8 cellular contexts compared by ENCODE assay signal in the genomic region with DNA sequence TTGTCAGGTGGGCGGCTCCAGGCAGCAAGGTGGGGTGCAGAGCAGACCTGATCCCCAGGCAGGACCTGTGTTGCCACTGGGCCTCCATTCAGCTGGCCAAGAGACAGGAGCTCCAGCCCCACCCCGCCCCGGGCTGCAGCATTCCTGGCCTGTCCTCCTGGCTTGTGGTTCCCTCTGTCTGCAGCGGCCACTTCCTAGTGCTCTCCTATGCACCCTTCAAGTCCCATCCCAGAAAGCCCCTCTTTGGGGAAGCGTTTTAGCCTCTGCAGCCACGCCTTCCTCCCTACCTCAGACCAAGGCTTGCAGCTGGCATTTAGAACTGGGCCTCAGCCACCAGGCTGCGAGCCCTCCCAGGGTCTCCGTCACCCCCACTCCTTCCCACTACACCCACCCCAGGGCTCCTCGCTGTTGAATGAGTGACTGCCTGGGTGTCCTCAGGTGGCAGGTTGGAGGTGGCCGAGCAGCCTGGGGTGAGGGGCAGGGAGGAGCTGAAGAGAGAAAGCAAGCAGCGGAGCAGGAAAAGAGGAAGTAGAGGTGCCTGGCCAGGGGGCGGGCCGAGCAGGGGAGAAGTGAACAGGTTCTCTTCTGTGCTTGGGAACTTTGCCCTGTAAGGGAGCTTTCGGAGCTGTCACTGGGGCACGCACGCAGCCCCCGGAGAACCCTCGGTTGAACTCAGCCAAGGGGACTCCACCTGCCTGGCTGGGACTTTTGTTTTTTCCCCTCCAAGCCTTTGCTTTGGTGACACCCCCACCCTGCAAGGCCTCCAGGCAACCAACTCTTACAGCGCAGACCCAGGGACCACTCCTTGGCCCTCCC. TPM values are rescaled to one million over a fixed set of nuclear protein-coding genes. Genes with fewer than 3 reads are reported as not detected.
DNase-seq lines count a peak whose midpoint lies in the region; ATAC-seq and TF ChIP-seq lines count a peak whose summit lies in the region.

No MANE protein-coding gene starts in this region.

- H3K36me3 ChIP-seq in breast epithelium (no peaks in the 10 kb centered on the region), tibial artery (peaks cover 19 to 27% (median 25%) of the 10 kb centered on the region in 3 donors)

- POLR2A ChIA-PET in RWPE1 (lab: Yijun Ruan, JAX; ENCODE audit: low non-redundant PET): interaction anchor here (0.5 kb wide), 1 partner anchor 10 kb away, joined by 6 read pairs; no protein-coding TSS in a partner anchor

- no peak for TF ChIP-seq POLR2A in breast epithelium (IDR thresholded peaks at IDR 0.05)

- H3K9me3 ChIP-seq in breast epithelium (no peaks in the 10 kb centered on the region), tibial artery (no peaks in the 10 kb centered on the region)

- TF ChIP-seq CTCF in RWPE1 (conservative IDR thresholded peaks at IDR 0.05; ENCODE audit: low read depth) (no peak), breast epithelium (IDR thresholded peaks at IDR 0.05) (no peak), tibial artery (IDR thresholded peaks at IDR 0.05) (no peak)

- DNase-seq in RWPE1 (ENCODE audit: low spot score) (no peak), breast epithelium (ENCODE audit: low spot score in 2 of 2) (peak; percentile 77 to 88), midbrain (lab: John Stamatoyannopoulos, UW) (peak; percentile 24), tibial artery (peak; percentile 49 to 87), NCI-H345 treated with DMSO at 0.1 percent for 48 hours (lab: John Stamatoyannopoulos, UW; ENCODE audit: unreplicated experiment) (no peak), NCI-H2227 (lab: John Stamatoyannopoulos, UW; ENCODE audit: unreplicated experiment) (no peak)

- ATAC-seq in GM18858 (IDR thresholded peaks at IDR 0.05; ENCODE audit: unreplicated experiment) (peak; percentile 33), HG02885 (IDR thresholded peaks at IDR 0.05; ENCODE audit: poor library complexity, unreplicated experiment) (peak; percentile 35)

- H3K4me3 ChIP-seq in breast epithelium (peak overlapping the region; percentile 8 to 94 (median 88)), tibial artery (peak overlapping the region; percentile 75 to 90)

- CTCF ChIA-PET in RWPE1 (lab: Yijun Ruan, JAX): interaction anchor here (1.2 to 1.6 kb wide), 2 partner anchors 26 to 27 kb away, joined by 3 to 5 read pairs; no protein-coding TSS in a partner anchor

- H3K4me1 ChIP-seq in breast epithelium: peaks cover 0 to 15% of the 10 kb centered on the region in 2 donors
- H3K4me1 ChIP-seq in tibial artery: peaks cover 0 to 23% (median 19%) of the 10 kb centered on the region in 4 donors

- H3K27me3 ChIP-seq in breast epithelium (no peaks in the 10 kb centered on the region), tibial artery (no peaks in the 10 kb centered on the region)

- intact Hi-C loops in breast epithelium (cut with DNase I; ENCODE audit: low total_unique reads): no loop called here
- intact Hi-C loops in tibial artery (cut with DNase I; ENCODE audit: low total_unique reads): no loop called here

- H3K27ac ChIP-seq in RWPE1: peak overlapping the region; percentile 99
- peak overlapping the region; percentile 100 for H3K27ac ChIP-seq in breast epithelium
- peak overlapping the region; percentile 97 to 98 for H3K27ac ChIP-seq in tibial artery

RNA-seq across cellular contexts. Expression of gene ACTB, which starts 2.3 kb away (rescaled TPM):
- 1,000 to 10,000 TPM; 1,501 to 2,393 (median 1,834) TPM for total RNA-seq in breast epithelium

RNA-seq across cellular contexts. Expression of gene FBXL18, which starts 19.1 kb away (rescaled TPM):
- total RNA-seq in breast epithelium: 1 to 10 TPM; 3.7 to 4.6 (median 4.0) TPM

RNA-seq across cellular contexts. Expression of gene FSCN1, which starts 59.9 kb away (rescaled TPM):
- total RNA-seq in breast epithelium: 10 to 100 TPM; 17.9 to 24.9 (median 22.9) TPM

Comparison
In these comparisons a context has a peak if more than half of its experiments do, and no peak if none do; other contexts are left out.
1. DNase-seq: peak in breast epithelium (2 of 2), midbrain (single experiment) and tibial artery (2 of 2); none in RWPE1 (single experiment), NCI-H345 treated with DMSO at 0.1 percent for 48 hours (single experiment) and NCI-H2227 (single experiment).
2. Peak in every context shown above with its lines, with median percentiles within 50 percentile points of each other: H3K27ac ChIP-seq.